Comparison of ENCODE assay signal across 1 cellular context in genomic region chr11:10930961-10931760, GRCh38.
A peak's percentile ranks its signal among the peaks of the same experiment; 100 is the strongest.
TF ChIP-seq lines count a peak whose summit lies in the region.

No MANE protein-coding gene starts in this region.

TF ChIP-seq in HepG2, 621 proteins besides CTCF, POLR2A, EP300 and RAD21 (continued from another document):
- no peak for TF ChIP-seq MBNL3 (CRISPR knock-in tag; conservative IDR thresholded peaks at IDR 0.05)
- TF ChIP-seq EZH2 (conservative IDR thresholded peaks at IDR 0.05; ENCODE audit: low read depth, low read length), result peak; percentile 74; the same call in 1 of the 2 replicates
- TF ChIP-seq KDM2A (CRISPR knock-in tag; IDR thresholded peaks at IDR 0.05; ENCODE audit: borderline replicate concordance, low read depth), result no peak
- TF ChIP-seq ZFX (CRISPR knock-in tag; IDR thresholded peaks at IDR 0.05; ENCODE audit: low read depth), result 0 out of 2 replicates have a peak, but pooled peaks have one; percentile 20
- TF ChIP-seq BRCA1 (CRISPR knock-in tag; IDR thresholded peaks at IDR 0.05), result no peak
- TF ChIP-seq HIC2 (CRISPR knock-in tag; IDR thresholded peaks at IDR 0.05; ENCODE audit: low read depth), result no peak
- TF ChIP-seq SKI (IDR thresholded peaks at IDR 0.05; ENCODE audit: partially characterized antibody), result no peak
- 0 out of 2 replicates have a peak, but pooled peaks have one; percentile 29 for TF ChIP-seq ZNF503 (CRISPR knock-in tag; IDR thresholded peaks at IDR 0.05)
- TF ChIP-seq FLYWCH1 (CRISPR knock-in tag; IDR thresholded peaks at IDR 0.05), result no peak
- TF ChIP-seq TP53 (CRISPR knock-in tag; conservative IDR thresholded peaks at IDR 0.05), result no peak
- no peak for TF ChIP-seq ZBTB2 (CRISPR knock-in tag; IDR thresholded peaks at IDR 0.05; ENCODE audit: low read depth)
- TF ChIP-seq UBTF (CRISPR knock-in tag; IDR thresholded peaks at IDR 0.05), result peak; percentile 62; the same call in 1 of the 2 replicates
- no peak for TF ChIP-seq FOXP4 (CRISPR knock-in tag; IDR thresholded peaks at IDR 0.05)
- TF ChIP-seq MAX (IDR thresholded peaks at IDR 0.05), result peak; percentile 36; the same call in 1 of the 2 replicates
- TF ChIP-seq PREB (CRISPR knock-in tag; IDR thresholded peaks at IDR 0.05), result no peak
- no peak for TF ChIP-seq STAT5B (CRISPR knock-in tag; IDR thresholded peaks at IDR 0.05)
- peak; percentile 8; the same call in 1 of the 2 replicates for TF ChIP-seq ZNF232 (CRISPR knock-in tag; IDR thresholded peaks at IDR 0.05; ENCODE audit: borderline replicate concordance)
- TF ChIP-seq JARID2 (CRISPR knock-in tag; IDR thresholded peaks at IDR 0.05; ENCODE audit: insufficient replicate concordance), result no peak
- TF ChIP-seq ZBTB43 (CRISPR knock-in tag; conservative IDR thresholded peaks at IDR 0.05), result 0 out of 2 replicates have a peak, but pooled peaks have one; percentile 25
- no peak for TF ChIP-seq SNRNP70 (IDR thresholded peaks at IDR 0.05; ENCODE audit: low read depth, low read length)
- no peak for TF ChIP-seq CCDC6 (CRISPR knock-in tag; IDR thresholded peaks at IDR 0.05)
- TF ChIP-seq ZNF263 (CRISPR knock-in tag; IDR thresholded peaks at IDR 0.05), result 0 out of 2 replicates have a peak, but pooled peaks have one; percentile 3
- peak; percentile 77; the same call in 1 of the 2 replicates for TF ChIP-seq ZNF773 (CRISPR knock-in tag; IDR thresholded peaks at IDR 0.05; ENCODE audit: borderline replicate concordance)
- no peak for TF ChIP-seq MAZ (IDR thresholded peaks at IDR 0.05; ENCODE audit: borderline replicate concordance, low read depth, low read length)
- peak; percentile 41; the same call in 1 of the 2 replicates for TF ChIP-seq MAZ (CRISPR knock-in tag; IDR thresholded peaks at IDR 0.05; ENCODE audit: low read depth)
- peak; percentile 62; the same call in 1 of the 2 replicates for TF ChIP-seq EED (CRISPR knock-in tag; IDR thresholded peaks at IDR 0.05)
- no peak for TF ChIP-seq TCF7L2 (IDR thresholded peaks at IDR 0.05; ENCODE audit: low read depth, low read length)
